ENCODE assay signal across 24 cellular contexts in the genomic region with DNA sequence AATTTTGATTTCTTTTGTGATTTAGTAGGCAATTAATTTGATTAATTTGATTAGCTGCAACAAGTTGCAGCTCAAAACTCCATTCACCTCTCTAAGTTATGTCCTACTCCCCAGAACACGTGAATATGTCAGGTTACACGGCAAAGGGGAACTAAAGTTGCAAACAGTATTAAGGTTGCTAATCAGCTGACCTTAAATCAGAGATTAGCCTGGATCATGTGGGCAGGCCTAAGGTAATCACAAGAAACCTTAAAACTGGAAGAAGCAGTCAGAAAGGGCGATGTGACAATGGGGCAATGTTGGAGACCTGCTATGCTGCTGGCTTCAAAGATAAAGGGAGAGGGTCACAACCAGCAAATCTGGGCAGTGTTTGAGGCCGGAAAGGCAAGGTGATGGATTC. TPM values are rescaled to one million over a fixed set of nuclear protein-coding genes. Genes with fewer than 3 reads are reported as not detected.
DNase-seq lines count a peak whose midpoint lies in the region; ATAC-seq, FAIRE-seq and TF ChIP-seq lines count a peak whose summit lies in the region.
"Had no signal": no experiment of that assay in that cellular context is flagged by ENCODE, and none has a peak within 500 bp of the region (broad histone marks: within the 10 kb centered on the region; RNA-seq: fewer than 3 reads in every experiment).

No MANE protein-coding gene starts in this region.

- no peak overlapping the region for H4K8ac ChIP-seq in H9 (replicated peaks; ENCODE audit: insufficient read length, low read depth, low read length)

- H3K4me3 ChIP-seq in naive thymus-derived CD4-positive, alpha-beta T cell (ENCODE audit: low read length), result no peak overlapping the region
- H3K4me3 ChIP-seq: BLaER1, PC-9, SJCRH30 had no signal

- no peak overlapping the region for H2AK5ac ChIP-seq in H9 (ENCODE audit: insufficient read length, low read length)

- CTCF ChIA-PET in naive thymus-derived CD4-positive, alpha-beta T cell (lab: Charles Lee), result interaction anchor here (0.8 kb wide), 1 partner anchor 94 kb away, joined by 5 read pairs; no protein-coding TSS in a partner anchor

- H3K79me1 ChIP-seq in H9 (ENCODE audit: insufficient read depth, low read depth, low read length, poor library complexity, severe bottlenecking), result no peaks in the 10 kb centered on the region

- intact Hi-C loops in naive thymus-derived CD4-positive, alpha-beta T cell (cut with micrococcal nuclease), result no loop called here

- H3K9me3 Mint-ChIP-seq in H9, result no peaks in the 10 kb centered on the region
- no peaks in the 10 kb centered on the region for H3K9me3 Mint-ChIP-seq in naive thymus-derived CD4-positive, alpha-beta T cell
- H3K9me3 Mint-ChIP-seq: CD4-positive, CD25-positive, alpha-beta regulatory T cell; IgD-negative memory B cell had no signal

- no peaks in the 10 kb centered on the region for H3K4me1 ChIP-seq in H9 (ENCODE audit: insufficient read depth, low read length)
- no peaks in the 10 kb centered on the region for H3K4me1 ChIP-seq in naive thymus-derived CD4-positive, alpha-beta T cell (ENCODE audit: control insufficient read depth in 2 of 2, insufficient read depth in 2 of 2, low read length in 2 of 2)
- H3K4me1 ChIP-seq: BLaER1, SJCRH30 had no signal

- no peak overlapping the region for H2BK15ac ChIP-seq in H9 (ENCODE audit: low read depth, low read length)

- no peak overlapping the region for H2BK20ac ChIP-seq in H9 (ENCODE audit: low read depth, low read length, poor library complexity, severe bottlenecking)

- WGBS in H9 (ENCODE audit: extremely low coverage, insufficient read length, low lambda C conversion rate), result no CpG with 5 or more reads among the region's 4 CpGs

- no peaks in the 10 kb centered on the region for H3K36me3 ChIP-seq in naive thymus-derived CD4-positive, alpha-beta T cell (ENCODE audit: control insufficient read depth in 2 of 3, insufficient read depth in 3 of 3, low read length in 3 of 3)
- H3K36me3 ChIP-seq: BLaER1, SJCRH30 had no signal

- H2BK120ac ChIP-seq in H9 (ENCODE audit: low read depth, low read length, poor library complexity, severe bottlenecking), result no peak overlapping the region

- H4K5ac ChIP-seq in H9 (ENCODE audit: insufficient read length, low read depth, low read length), result no peak overlapping the region

- H3K18ac ChIP-seq in H9 (ENCODE audit: insufficient read length, low read depth, low read length), result no peak overlapping the region

- no peak for TF ChIP-seq POLR2A in GM12892 (IDR thresholded peaks at IDR 0.05; ENCODE audit: low read depth, low read length)

- H2AFZ ChIP-seq in H9 (ENCODE audit: low read length), result peak overlapping the region; percentile 64
- H2AFZ ChIP-seq: PC-9 had no signal

- H3K36me3 Mint-ChIP-seq in H9 (ENCODE audit: insufficient read depth in 1 of 3, low read depth in 3 of 3), result no peaks in the 10 kb centered on the region
- no peaks in the 10 kb centered on the region for H3K36me3 Mint-ChIP-seq in naive thymus-derived CD4-positive, alpha-beta T cell
- H3K36me3 Mint-ChIP-seq: CD4-positive, CD25-positive, alpha-beta regulatory T cell; IgD-negative memory B cell had no signal

- H4K91ac ChIP-seq in H9 (ENCODE audit: insufficient read length, low read depth, low read length), result no peak overlapping the region

- H3K79me2 ChIP-seq in H9 (ENCODE audit: insufficient read depth, low read length), result no peaks in the 10 kb centered on the region

- H3K23ac ChIP-seq in H9 (ENCODE audit: insufficient read length, low read depth, low read length), result no peak overlapping the region

- H3K4me1 Mint-ChIP-seq in H9, result no peaks in the 10 kb centered on the region
- peaks cover 0 to 3% (median 0%) of the 10 kb centered on the region in 7 donors for H3K4me1 Mint-ChIP-seq in naive thymus-derived CD4-positive, alpha-beta T cell
- H3K4me1 Mint-ChIP-seq: CD4-positive, CD25-positive, alpha-beta regulatory T cell; IgD-negative memory B cell had no signal

- H2BK12ac ChIP-seq in H9 (ENCODE audit: insufficient read length, low read depth, low read length), result no peak overlapping the region

- no peaks in the 10 kb centered on the region for H3K9me3 ChIP-seq in H9 (ENCODE audit: control insufficient read depth, low read depth, low read length)
- H3K9me3 ChIP-seq in naive thymus-derived CD4-positive, alpha-beta T cell (ENCODE audit: control insufficient read depth in 2 of 3, low read length in 3 of 3), result no peaks in the 10 kb centered on the region
- H3K9me3 ChIP-seq: BLaER1, SJCRH30 had no signal

- H3K27ac ChIP-seq in H9 (ENCODE audit: insufficient read length, low read depth, low read length), result no peak overlapping the region
- H3K27ac ChIP-seq in naive thymus-derived CD4-positive, alpha-beta T cell (ENCODE audit: low read depth, low read length), result no peak overlapping the region
- H3K27ac ChIP-seq: BLaER1, PC-9, SJCRH30 had no signal

- H3K4me2 ChIP-seq in H9 (ENCODE audit: insufficient read depth, insufficient read length, low read length), result no peak overlapping the region
- H3K4me2 ChIP-seq: BLaER1, PC-9 had no signal

- DNase-seq in H9 (no peak), dermis blood vessel endothelial cell (peak; percentile 25), retina (peak; percentile 9), GM12892 (ENCODE audit: insufficient read length) (no peak), globus pallidus (ENCODE audit: low spot score) (no peak)
- no peak for DNase-seq in naive thymus-derived CD4-positive, alpha-beta T cell
- DNase-seq: CD4-positive, CD25-positive, alpha-beta regulatory T cell; DMS153; DND-41; NCI-H1092 treated with DMSO at 0.1 percent for 48 hours; NCI-H1436; NCI-H187; NCI-H2081 treated with DMSO at 0.1 percent for 48 hours; NCI-H2171; NCI-H524; NCI-H748 treated with DMSO at 0.1 percent for 48 hours; NK-92 treated with Interleukin-12 subunit alpha and Interleukin-12 subunit beta, amount 100 ng/mL, for 24 hours; PC-9; SJCRH30 had no signal

- no peak overlapping the region for H3K9ac ChIP-seq in H9 (ENCODE audit: extremely low read depth, insufficient read length, low read length)
- H3K9ac ChIP-seq: BLaER1 had no signal

- H3K4me3 Mint-ChIP-seq in H9, result no peak overlapping the region
- no peak overlapping the region for H3K4me3 Mint-ChIP-seq in naive thymus-derived CD4-positive, alpha-beta T cell
- H3K4me3 Mint-ChIP-seq: CD4-positive, CD25-positive, alpha-beta regulatory T cell; IgD-negative memory B cell had no signal

- no peak overlapping the region for H3K4ac ChIP-seq in H9 (ENCODE audit: low read depth, low read length)

- H3T11ph ChIP-seq in H9 (ENCODE audit: low read length), result no peak overlapping the region

- POLR2A ChIA-PET in naive thymus-derived CD4-positive, alpha-beta T cell (lab: Charles Lee), result no interaction called here

- peak; percentile 37 for ATAC-seq in naive thymus-derived CD4-positive, alpha-beta T cell
- no peak for ATAC-seq in GM21825 (IDR thresholded peaks at IDR 0.05; ENCODE audit: unreplicated experiment)
- ATAC-seq: Right ventricle myocardium inferior, SK-N-SH treated with all-trans-retinoic acid at 6 μM for 48 hours had no signal

- H3K23me2 ChIP-seq in H9 (ENCODE audit: insufficient read length, low read depth, low read length, poor library complexity, severe bottlenecking), result no peaks in the 10 kb centered on the region

- no peak overlapping the region for H2BK5ac ChIP-seq in H9 (ENCODE audit: insufficient read length, low read length)

- FAIRE-seq in GM12892 (lab: Jason Lieb, UNC), result no peak

- no peak overlapping the region for H3K27ac Mint-ChIP-seq in H9
- H3K27ac Mint-ChIP-seq in naive thymus-derived CD4-positive, alpha-beta T cell, result no peak overlapping the region
- H3K27ac Mint-ChIP-seq: CD4-positive, CD25-positive, alpha-beta regulatory T cell; IgD-negative memory B cell had no signal

- TF ChIP-seq CTCF in H9 (conservative IDR thresholded peaks at IDR 0.05), result no peak

- H4K20me1 ChIP-seq in H9 (ENCODE audit: control insufficient read depth, insufficient read depth, insufficient read length), result no peaks in the 10 kb centered on the region
- H4K20me1 ChIP-seq: BLaER1 had no signal

- no peaks in the 10 kb centered on the region for H3K27me3 Mint-ChIP-seq in H9 (ENCODE audit: low read depth)
- peaks cover 0 to 23% (median 0%) of the 10 kb centered on the region in 5 donors for H3K27me3 Mint-ChIP-seq in naive thymus-derived CD4-positive, alpha-beta T cell
- H3K27me3 Mint-ChIP-seq: IgD-negative memory B cell had no signal

- H3K56ac ChIP-seq in H9 (ENCODE audit: insufficient read length, low read depth, low read length), result no peak overlapping the region

- no peak overlapping the region for H3K14ac ChIP-seq in H9 (ENCODE audit: insufficient read depth, low read length)

- no peaks in the 10 kb centered on the region for H3K27me3 ChIP-seq in H9 (ENCODE audit: insufficient read depth, low read length)
- H3K27me3 ChIP-seq in naive thymus-derived CD4-positive, alpha-beta T cell (ENCODE audit: control insufficient read depth in 2 of 2, insufficient read depth in 2 of 2, low read length in 2 of 2), result no peaks in the 10 kb centered on the region
- H3K27me3 ChIP-seq: BLaER1, SJCRH30 had no signal

RNA-seq across cellular contexts. Expression of a gene that starts 47.3 kb away (rescaled TPM):
- total RNA-seq in H9 (2021) (3.5 and 3.6 TPM in 2 replicates), dermis blood vessel endothelial cell (798 and 1,016 TPM in 2 replicates)
- total RNA-seq in naive thymus-derived CD4-positive, alpha-beta T cell, result 100 to 1,000 TPM in 3 of 5 experiments, 10 to 100 TPM in 2; 90.2 to 649 (median 145) TPM
- 100 to 1,000 TPM; 102 to 163 TPM for polyA plus RNA-seq in naive thymus-derived CD4-positive, alpha-beta T cell
- polyA plus RNA-seq in GM12892 (2012; ENCODE audit: missing spikeins), result 3.1 TPM

Comparison
In these comparisons a context has a peak if more than half of its experiments do, and no peak if none do; other contexts are left out.
1. DNase-seq: peak in dermis blood vessel endothelial cell (single experiment) and retina (single experiment); none in H9 (single experiment), naive thymus-derived CD4-positive, alpha-beta T cell (0 of 9), GM12892 (single experiment) and globus pallidus (single experiment).
2. RNA of a gene that starts 47.3 kb away (total RNA-seq): 798 to 1,016 TPM in dermis blood vessel endothelial cell and 90.2 to 649 TPM in naive thymus-derived CD4-positive, alpha-beta T cell; 3.5 to 3.6 TPM in H9; every median in the first group is over 10 times any median in the second.